In the genomic region with DNA sequence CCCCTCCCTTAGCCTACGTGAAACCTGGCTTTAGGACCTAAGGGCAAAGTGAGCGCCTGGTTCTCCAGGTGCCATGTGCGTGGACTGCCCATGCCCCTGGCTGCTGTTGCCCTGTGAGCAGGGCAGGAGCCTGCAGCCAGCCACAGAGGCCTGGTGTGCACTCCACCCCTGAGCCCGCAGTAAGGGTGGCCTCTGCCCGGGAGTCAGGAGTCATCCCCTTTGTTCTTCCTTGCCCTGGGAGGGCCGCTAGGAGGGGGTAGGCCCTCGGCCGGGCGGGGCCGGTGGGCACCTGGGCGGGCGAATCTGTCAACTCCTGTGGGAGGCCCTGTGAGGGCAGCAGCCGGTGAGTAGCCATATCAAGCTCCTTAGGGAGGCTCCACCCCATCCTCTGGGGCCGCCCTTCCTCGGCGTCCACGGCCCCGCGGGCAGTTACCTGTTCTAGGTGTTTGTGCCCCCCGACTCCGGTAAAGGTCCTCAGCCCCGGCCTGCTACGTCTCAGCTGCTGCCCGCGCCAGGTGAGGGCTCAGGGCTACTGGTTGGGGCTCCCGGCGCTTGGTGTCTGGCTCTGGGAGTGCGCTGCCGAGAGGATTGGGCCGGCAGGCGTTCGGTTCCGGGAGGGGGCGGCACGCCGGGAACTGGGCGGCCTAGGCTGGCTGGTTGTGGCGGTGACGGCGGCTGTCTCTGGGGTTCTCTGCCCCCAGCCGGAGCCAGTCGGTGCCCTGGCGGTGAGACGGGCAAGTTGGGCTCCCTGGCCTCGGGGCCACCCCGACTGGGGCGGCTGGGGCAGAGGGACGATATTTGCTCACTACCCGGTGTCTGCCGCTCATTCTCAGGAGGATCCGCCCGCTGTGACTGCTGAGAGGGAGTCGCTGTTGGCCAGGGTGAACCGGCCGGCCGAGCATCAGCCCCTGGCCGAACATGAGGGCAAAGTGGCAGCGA, we compare ENCODE assay signal across 28 cellular contexts.
DNase-seq lines count a peak whose midpoint lies in the region; ATAC-seq and TF ChIP-seq lines count a peak whose summit lies in the region.
"Had no signal": no experiment of that assay in that cellular context is flagged by ENCODE, and none has a peak within 500 bp of the region (broad histone marks: within the 10 kb centered on the region; RNA-seq: fewer than 3 reads in every experiment).

No MANE protein-coding gene starts in this region.

- no peaks in the 10 kb centered on the region for H3K4me1 ChIP-seq in heart left ventricle
- no peaks in the 10 kb centered on the region for H3K4me1 ChIP-seq in left ventricle myocardium inferior
- no peaks in the 10 kb centered on the region for H3K4me1 ChIP-seq in lower lobe of right lung
- no peaks in the 10 kb centered on the region for H3K4me1 ChIP-seq in upper lobe of left lung
- H3K4me1 ChIP-seq: psoas muscle, suprapubic skin, uterus had no signal

- no peak overlapping the region for H3K4me3 ChIP-seq in heart left ventricle
- no peak overlapping the region for H3K4me3 ChIP-seq in left ventricle myocardium inferior
- H3K4me3 ChIP-seq in H7 (ENCODE audit: insufficient read depth, low read depth, low read length) = no peak overlapping the region
- H3K4me3 ChIP-seq in lower lobe of right lung = no peak overlapping the region
- no peak overlapping the region for H3K4me3 ChIP-seq in upper lobe of left lung
- H3K4me3 ChIP-seq: coronary artery, psoas muscle, suprapubic skin, uterus had no signal

- no peaks in the 10 kb centered on the region for H3K36me3 ChIP-seq in heart left ventricle
- H3K36me3 ChIP-seq in left ventricle myocardium inferior = no peaks in the 10 kb centered on the region
- no peaks in the 10 kb centered on the region for H3K36me3 ChIP-seq in H7 (replicated peaks; ENCODE audit: control insufficient read depth, insufficient read depth, low read length)
- no peaks in the 10 kb centered on the region for H3K36me3 ChIP-seq in lower lobe of right lung
- H3K36me3 ChIP-seq in upper lobe of left lung = no peaks in the 10 kb centered on the region
- H3K36me3 ChIP-seq: neutrophil, suprapubic skin, uterus had no signal

- intact Hi-C loops in heart left ventricle (cut with DNase I) = no loop called here
- intact Hi-C loops in left ventricle myocardium inferior (cut with micrococcal nuclease) = no loop called here
- intact Hi-C loops in lower lobe of right lung (cut with DNase I) = no loop called here

- no peak for TF ChIP-seq EP300 in upper lobe of left lung (IDR thresholded peaks at IDR 0.05)

- no peaks in the 10 kb centered on the region for H3K27me3 ChIP-seq in heart left ventricle
- no peaks in the 10 kb centered on the region for H3K27me3 ChIP-seq in left ventricle myocardium inferior (ENCODE audit: low read depth)
- H3K27me3 ChIP-seq in H7 (ENCODE audit: control insufficient read depth, insufficient read depth, low read length) = no peaks in the 10 kb centered on the region
- H3K27me3 ChIP-seq in lower lobe of right lung (ENCODE audit: low read depth) = no peaks in the 10 kb centered on the region
- H3K27me3 ChIP-seq in upper lobe of left lung = no peaks in the 10 kb centered on the region
- H3K27me3 ChIP-seq: neutrophil, suprapubic skin, uterus had no signal

- H3K27ac ChIP-seq in heart left ventricle = no peak overlapping the region
- H3K27ac ChIP-seq in left ventricle myocardium inferior (replicated peaks) = no peak overlapping the region
- H3K27ac ChIP-seq in lower lobe of right lung = no peak overlapping the region
- H3K27ac ChIP-seq in upper lobe of left lung = no peak overlapping the region
- H3K27ac ChIP-seq: coronary artery, epithelial cell of prostate, neutrophil, psoas muscle, suprapubic skin, uterus had no signal

- ATAC-seq in heart left ventricle = peak in 1 of 4 donors; percentile 20
- ATAC-seq in lower lobe of right lung = peak in 1 of 2 donors; percentile 41
- ATAC-seq in upper lobe of left lung (ENCODE audit: low FRiP score in 2 of 2) = peak; percentile 19 to 28
- ATAC-seq: activated CD8-positive, alpha-beta T cell treated with anti-CD3 and anti-CD28 coated beads, Interleukin-2, amount 10 ng/mL, durations not matched to agents 7 days and 5 days; activated T-helper 17 cell treated with anti-CD3 and anti-CD28 coated beads, Interleukin-2, amount 50 U/mL, for 72 hours; psoas muscle had no signal

- 86 to 92% (median 89%) methylated on average over 31 to 58 of the region's 58 CpGs for WGBS in heart left ventricle, 4 donors
- 87 to 93% methylated on average over 31 to 45 of the region's 58 CpGs for WGBS in upper lobe of left lung, 2 donors

- no peak for TF ChIP-seq POLR2A in heart left ventricle (IDR thresholded peaks at IDR 0.05)
- no peak for TF ChIP-seq POLR2A in upper lobe of left lung (IDR thresholded peaks at IDR 0.05)

- no peak for TF ChIP-seq CTCF in heart left ventricle (IDR thresholded peaks at IDR 0.05)
- no peak for TF ChIP-seq CTCF in left ventricle myocardium inferior (IDR thresholded peaks at IDR 0.05; ENCODE audit: borderline replicate concordance)
- no peak for TF ChIP-seq CTCF in lower lobe of right lung (IDR thresholded peaks at IDR 0.05)
- TF ChIP-seq CTCF in upper lobe of left lung (IDR thresholded peaks at IDR 0.05) = no peak

- H3K9me3 ChIP-seq in heart left ventricle (peaks cover 0 to 36% (median 13%) of the 10 kb centered on the region in 12 donors), left ventricle myocardium inferior (replicated peaks) (peaks cover 60% of the 10 kb centered on the region), lower lobe of right lung (peaks cover 16% of the 10 kb centered on the region), upper lobe of left lung (peaks cover 0 to 28% (median 11%) of the 10 kb centered on the region in 4 donors)
- H3K9me3 ChIP-seq: neutrophil, psoas muscle, suprapubic skin, uterus had no signal

- DNase-seq in heart left ventricle (peak in 3 of 5 donors; percentile 11 to 49 (median 19)), left ventricle myocardium inferior (no peak), H7 (peak; percentile 14), lower lobe of right lung (peak; percentile 35), upper lobe of left lung (peak in 1 of 2 donors; percentile 69), DMS79 treated with DMSO at 0.1 percent for 48 hours (lab: John Stamatoyannopoulos, UW) (no peak)
- DNase-seq in activated CD8-positive, alpha-beta memory T cell treated with anti-CD3 and anti-CD28 coated beads for 24 hours = no peak
- no peak for DNase-seq in effector CD8-positive, alpha-beta T cell (lab: John Stamatoyannopoulos, UW)
- DNase-seq: activated CD8-positive, alpha-beta T cell treated with anti-CD3 and anti-CD28 coated beads, Interleukin-2, amount 10 ng/mL, durations not matched to agents 7 days and 5 days; activated naive CD8-positive, alpha-beta T cell treated with anti-CD3 and anti-CD28 coated beads for 36 hours; DMS 273 treated with DMSO at 0.1 percent for 48 hours; effector memory CD4-positive, alpha-beta T cell; H9; immature natural killer cell; KBM-7; NCI-H1092 treated with DMSO at 0.1 percent for 48 hours; NCI-H187 treated with DMSO at 0.1 percent for 48 hours; NCI-H2171 treated with DMSO at 0.1 percent for 48 hours; NCI-H526; NK-92 treated with Interleukin-12 subunit alpha and Interleukin-12 subunit beta, amount 100 ng/mL, for 24 hours; psoas muscle; stimulated activated naive CD4-positive, alpha-beta T cell; uterus had no signal

Comparison
In these comparisons a context has a peak if more than half of its experiments do, and no peak if none do; other contexts are left out.
1. DNase-seq: peak in heart left ventricle (3 of 5), H7 (single experiment) and lower lobe of right lung (single experiment); none in left ventricle myocardium inferior (single experiment), activated CD8-positive, alpha-beta memory T cell treated with anti-CD3 and anti-CD28 coated beads for 24 hours (single experiment), effector CD8-positive, alpha-beta T cell (single experiment) and DMS79 treated with DMSO at 0.1 percent for 48 hours (single experiment).